ENCODE assay signal across 1 cellular context in the genomic region with DNA sequence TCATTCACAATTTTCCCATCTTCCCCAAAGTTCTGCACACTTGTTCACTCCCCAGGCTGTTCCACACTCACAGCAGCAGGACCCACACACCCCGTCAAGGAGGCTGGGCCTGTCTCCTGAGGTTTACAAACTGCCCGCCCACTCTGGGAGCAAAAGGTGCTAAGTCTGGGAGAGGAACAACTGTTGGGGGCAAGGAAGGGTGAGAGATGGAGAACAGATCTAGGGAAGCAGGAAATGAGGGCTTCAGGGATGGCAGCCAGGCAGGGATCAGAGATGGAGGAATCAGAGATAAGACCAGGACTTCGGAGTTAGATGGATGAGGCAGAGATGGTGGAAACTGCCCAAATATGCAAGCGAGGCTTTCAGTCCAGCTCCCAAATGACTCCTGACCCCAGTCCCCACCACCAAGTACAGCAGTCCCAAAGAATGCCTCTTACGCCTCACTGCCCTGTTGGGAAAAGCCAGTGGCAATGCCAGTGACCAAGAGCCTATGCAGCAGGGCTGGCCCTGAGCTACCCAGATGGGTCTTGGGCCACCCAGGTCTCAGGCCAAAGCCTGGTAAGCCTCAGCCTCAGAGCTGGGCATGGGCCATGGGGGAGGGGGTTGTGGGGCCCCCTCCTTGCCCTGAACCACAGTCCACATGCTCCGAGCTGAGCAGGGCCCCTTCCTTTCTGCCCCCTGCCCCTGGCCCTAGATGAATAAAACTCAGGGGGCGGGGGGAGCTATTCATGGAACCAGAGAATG.
TF ChIP-seq lines count a peak whose summit lies in the region.

No MANE protein-coding gene starts in this region.

TF ChIP-seq in H1, 55 proteins besides CTCF, POLR2A, EP300 and RAD21:
- TF ChIP-seq JUN (IDR thresholded peaks at IDR 0.05; ENCODE audit: low read depth, low read length): no peak
- no peak for TF ChIP-seq CHD2 (IDR thresholded peaks at IDR 0.05; ENCODE audit: low read length)
